In the genomic region with DNA sequence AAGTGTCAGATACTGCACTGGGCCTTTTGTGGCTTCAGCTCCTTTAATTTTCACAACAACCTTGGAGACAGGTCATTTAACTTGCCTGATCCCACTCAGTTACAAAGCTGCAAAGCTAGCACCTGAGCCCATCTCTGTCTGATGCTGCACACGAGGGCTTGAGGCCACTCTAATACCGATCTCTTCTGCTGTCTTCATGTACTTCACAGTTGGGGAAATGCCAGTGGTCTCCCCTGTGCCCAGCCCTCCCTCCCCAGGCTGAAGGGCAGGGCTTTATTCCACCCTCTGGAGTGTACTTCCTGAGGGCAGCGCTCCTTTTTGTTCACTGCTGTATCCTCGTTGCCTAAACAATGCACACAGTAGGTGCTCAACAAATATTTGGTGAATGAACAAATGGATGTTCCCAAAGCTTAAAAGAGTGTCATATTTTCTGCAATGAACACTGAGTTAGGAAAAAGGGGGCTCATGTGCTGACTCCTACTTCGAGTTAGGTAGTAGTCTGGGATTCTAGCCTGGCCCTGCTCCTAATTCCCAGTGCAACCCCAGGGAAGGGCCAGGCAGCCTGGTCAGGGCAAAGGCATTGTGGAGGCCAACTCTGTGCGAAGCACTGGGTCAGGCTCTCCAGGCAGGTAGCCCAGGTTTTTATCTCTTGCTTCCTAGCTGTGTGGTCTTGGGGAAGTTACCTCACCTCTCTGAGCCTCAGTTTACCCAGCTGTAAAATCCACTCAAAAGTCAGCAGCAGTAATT, we compare ENCODE assay signal across 7 cellular contexts. TPM values are rescaled to one million over a fixed set of nuclear protein-coding genes. Genes with fewer than 3 reads are reported as not detected.
DNase-seq lines count a peak whose midpoint lies in the region; ATAC-seq and TF ChIP-seq lines count a peak whose summit lies in the region.

No MANE protein-coding gene starts in this region.

- peak overlapping the region; percentile 75 for H3K4me3 Mint-ChIP-seq in activated T-helper 2 cell treated with anti-CD3 and anti-CD28 coated beads, Interferon-gamma antibody, Interleukin-2, Interleukin-4, amounts not matched to agents 10 μg/mL and 5 μg/mL and 100 μg/mL, durations not matched to agents 14 hours and 24 hours and 36 hours (ENCODE audit: low read depth)
- H3K4me3 Mint-ChIP-seq in immature natural killer cell = peak overlapping the region; percentile 81 to 87 (median 83)
- H3K4me3 Mint-ChIP-seq in stimulated activated memory B cell treated with anti-CD40 and anti-IgM and Interleukin-4, amounts not matched to agents 10 μg/mL and 1 μg/mL and 100 μg/mL, for 72 hours = peak overlapping the region; percentile 84

- no peak for ATAC-seq in stimulated activated memory B cell treated with anti-CD40 and anti-IgM and Interleukin-4, amounts not matched to agents 10 μg/mL and 1 μg/mL and 100 μg/mL, for 72 hours
- no peak for ATAC-seq in esophagus mucosa

- H3K27me3 Mint-ChIP-seq in activated T-helper 2 cell treated with anti-CD3 and anti-CD28 coated beads, Interferon-gamma antibody, Interleukin-2, Interleukin-4, amounts not matched to agents 10 μg/mL and 5 μg/mL and 100 μg/mL, durations not matched to agents 14 hours and 24 hours and 36 hours (ENCODE audit: low read depth) = peaks cover 4% of the 10 kb centered on the region
- peaks cover 0 to 4% (median 2%) of the 10 kb centered on the region in 3 donors for H3K27me3 Mint-ChIP-seq in immature natural killer cell (ENCODE audit: low read depth in 3 of 3)
- no peaks in the 10 kb centered on the region for H3K27me3 Mint-ChIP-seq in stimulated activated memory B cell treated with anti-CD40 and anti-IgM and Interleukin-4, amounts not matched to agents 10 μg/mL and 1 μg/mL and 100 μg/mL, for 72 hours

- intact Hi-C loops in activated T-helper 2 cell treated with anti-CD3 and anti-CD28 coated beads, Interferon-gamma antibody, Interleukin-2, Interleukin-4, amounts not matched to agents 10 μg/mL and 5 μg/mL and 100 μg/mL, durations not matched to agents 14 hours and 24 hours and 36 hours (cut with micrococcal nuclease) = no loop called here

- TF ChIP-seq CTCF in HFF-Myc (IDR thresholded peaks at IDR 0.05; ENCODE audit: low read depth, low read length, missing control alignments) = no peak

- peak overlapping the region; percentile 85 for H3K27ac Mint-ChIP-seq in activated T-helper 2 cell treated with anti-CD3 and anti-CD28 coated beads, Interferon-gamma antibody, Interleukin-2, Interleukin-4, amounts not matched to agents 10 μg/mL and 5 μg/mL and 100 μg/mL, durations not matched to agents 14 hours and 24 hours and 36 hours
- H3K27ac Mint-ChIP-seq in immature natural killer cell = peak overlapping the region; percentile 82 to 89 (median 86)
- peak overlapping the region; percentile 96 for H3K27ac Mint-ChIP-seq in stimulated activated memory B cell treated with anti-CD40 and anti-IgM and Interleukin-4, amounts not matched to agents 10 μg/mL and 1 μg/mL and 100 μg/mL, for 72 hours

- peaks cover 7% of the 10 kb centered on the region for H3K36me3 Mint-ChIP-seq in activated T-helper 2 cell treated with anti-CD3 and anti-CD28 coated beads, Interferon-gamma antibody, Interleukin-2, Interleukin-4, amounts not matched to agents 10 μg/mL and 5 μg/mL and 100 μg/mL, durations not matched to agents 14 hours and 24 hours and 36 hours (ENCODE audit: low read depth)
- peaks cover 4 to 12% (median 5%) of the 10 kb centered on the region in 3 donors for H3K36me3 Mint-ChIP-seq in immature natural killer cell
- H3K36me3 Mint-ChIP-seq in stimulated activated memory B cell treated with anti-CD40 and anti-IgM and Interleukin-4, amounts not matched to agents 10 μg/mL and 1 μg/mL and 100 μg/mL, for 72 hours = peaks cover 31% of the 10 kb centered on the region

- H3K4me3 ChIP-seq in HFF-Myc (replicated peaks; ENCODE audit: low read depth, low read length) = peak overlapping the region; percentile 49

- H3K4me1 Mint-ChIP-seq in activated T-helper 2 cell treated with anti-CD3 and anti-CD28 coated beads, Interferon-gamma antibody, Interleukin-2, Interleukin-4, amounts not matched to agents 10 μg/mL and 5 μg/mL and 100 μg/mL, durations not matched to agents 14 hours and 24 hours and 36 hours (ENCODE audit: low read depth) = peaks cover 17% of the 10 kb centered on the region
- peaks cover 31 to 53% of the 10 kb centered on the region in 2 donors for H3K4me1 Mint-ChIP-seq in immature natural killer cell
- peaks cover 47% of the 10 kb centered on the region for H3K4me1 Mint-ChIP-seq in stimulated activated memory B cell treated with anti-CD40 and anti-IgM and Interleukin-4, amounts not matched to agents 10 μg/mL and 1 μg/mL and 100 μg/mL, for 72 hours

- no peaks in the 10 kb centered on the region for H3K9me3 Mint-ChIP-seq in activated T-helper 2 cell treated with anti-CD3 and anti-CD28 coated beads, Interferon-gamma antibody, Interleukin-2, Interleukin-4, amounts not matched to agents 10 μg/mL and 5 μg/mL and 100 μg/mL, durations not matched to agents 14 hours and 24 hours and 36 hours
- H3K9me3 Mint-ChIP-seq in immature natural killer cell = peaks cover 0 to 3% (median 0%) of the 10 kb centered on the region in 6 donors
- H3K9me3 Mint-ChIP-seq in stimulated activated memory B cell treated with anti-CD40 and anti-IgM and Interleukin-4, amounts not matched to agents 10 μg/mL and 1 μg/mL and 100 μg/mL, for 72 hours = peaks cover 3% of the 10 kb centered on the region

- no peak for DNase-seq in HFF-Myc (ENCODE audit: extremely low read depth, low read depth)
- DNase-seq in activated T-helper 2 cell treated with anti-CD3 and anti-CD28 coated beads, Interferon-gamma antibody, Interleukin-2, Interleukin-4, amounts not matched to agents 10 μg/mL and 5 μg/mL and 100 μg/mL, durations not matched to agents 14 hours and 24 hours and 36 hours (ENCODE audit: low spot score) = no peak
- DNase-seq in immature natural killer cell = no peak
- DNase-seq in NCI-H146 (lab: John Stamatoyannopoulos, UW) = no peak
- no peak for DNase-seq in mesenteric fat pad (ENCODE audit: low spot score)

RNA-seq across cellular contexts. Expression of a gene that starts 1.1 kb away (rescaled TPM):
- 12.9 and 16.1 TPM in 2 replicates for total RNA-seq in activated T-helper 2 cell treated with anti-CD3 and anti-CD28 coated beads, Interferon-gamma antibody, Interleukin-2, Interleukin-4, amounts not matched to agents 10 μg/mL and 5 μg/mL and 100 μg/mL, durations not matched to agents 14 hours and 24 hours and 36 hours
- polyA plus RNA-seq in immature natural killer cell = 10 to 100 TPM; 13.1 to 17.0 (median 16.9) TPM
- 18.7 TPM for total RNA-seq in esophagus mucosa
- 13.6 TPM for total RNA-seq in mesenteric fat pad

RNA-seq across cellular contexts. Expression of a gene that starts 16.4 kb away (rescaled TPM):
- total RNA-seq in activated T-helper 2 cell treated with anti-CD3 and anti-CD28 coated beads, Interferon-gamma antibody, Interleukin-2, Interleukin-4, amounts not matched to agents 10 μg/mL and 5 μg/mL and 100 μg/mL, durations not matched to agents 14 hours and 24 hours and 36 hours = not detected in 2 replicates
- not detected for polyA plus RNA-seq in immature natural killer cell
- total RNA-seq in esophagus mucosa = 0.16 TPM
- not detected for total RNA-seq in mesenteric fat pad
